ENCODE assay signal across 22 cellular contexts in genomic region chr10:133041101-133041500, GRCh38. TPM values are rescaled to one million over a fixed set of nuclear protein-coding genes. Genes with fewer than 3 reads are reported as not detected.
DNase-seq lines count a peak whose midpoint lies in the region; ATAC-seq lines count a peak whose summit lies in the region.
"Had no signal": no experiment of that assay in that cellular context is flagged by ENCODE, and none has a peak within 500 bp of the region (broad histone marks: within the 10 kb centered on the region; RNA-seq: fewer than 3 reads in every experiment).

No MANE protein-coding gene starts in this region.

- H3K9me3 Mint-ChIP-seq in activated naive CD8-positive, alpha-beta T cell treated with anti-CD3 and anti-CD28 coated beads, Interleukin-2, amount 10 ng/mL, durations not matched to agents 7 days and 5 days, result no peaks in the 10 kb centered on the region
- no peaks in the 10 kb centered on the region for H3K9me3 Mint-ChIP-seq in activated naive CD8-positive, alpha-beta T cell treated with anti-CD3 and anti-CD28 coated beads, Interleukin-2, amount 50 U/mL, for 24 hours
- no peaks in the 10 kb centered on the region for H3K9me3 Mint-ChIP-seq in stimulated activated naive B cell treated with anti-CD40 and anti-IgM and Interleukin-4, amounts not matched to agents 10 μg/mL and 1 μg/mL and 100 μg/mL, for 72 hours
- H3K9me3 Mint-ChIP-seq: CD4-positive, alpha-beta T cell; CD8-positive, alpha-beta memory T cell; HFFc6 had no signal

- ATAC-seq in activated naive CD8-positive, alpha-beta T cell treated with anti-CD3 and anti-CD28 coated beads, Interleukin-2, amount 10 ng/mL, durations not matched to agents 7 days and 5 days (ENCODE audit: low read depth), result peak; percentile 37
- ATAC-seq in activated naive CD8-positive, alpha-beta T cell treated with anti-CD3 and anti-CD28 coated beads, Interleukin-2, amount 50 U/mL, for 24 hours, result no peak
- peak; percentile 30 for ATAC-seq in esophagus mucosa
- peak; percentile 22 to 31 for ATAC-seq in stimulated activated naive B cell treated with anti-CD40 and anti-IgM and Interleukin-4, amounts not matched to agents 10 μg/mL and 1 μg/mL and 100 μg/mL, for 72 hours (replicated peaks)
- ATAC-seq: A549, GM12878 had no signal

- POLR2A ChIA-PET in activated naive CD8-positive, alpha-beta T cell treated with anti-CD3 and anti-CD28 coated beads, Interleukin-2, amount 10 ng/mL, durations not matched to agents 7 days and 5 days (lab: Charles Lee), result no interaction called here

- H3K27me3 Mint-ChIP-seq in activated naive CD8-positive, alpha-beta T cell treated with anti-CD3 and anti-CD28 coated beads, Interleukin-2, amount 10 ng/mL, durations not matched to agents 7 days and 5 days, result no peaks in the 10 kb centered on the region
- H3K27me3 Mint-ChIP-seq in activated naive CD8-positive, alpha-beta T cell treated with anti-CD3 and anti-CD28 coated beads, Interleukin-2, amount 50 U/mL, for 24 hours, result no peaks in the 10 kb centered on the region
- H3K27me3 Mint-ChIP-seq in stimulated activated naive B cell treated with anti-CD40 and anti-IgM and Interleukin-4, amounts not matched to agents 10 μg/mL and 1 μg/mL and 100 μg/mL, for 72 hours, result peaks cover 4 to 10% of the 10 kb centered on the region in 2 donors
- H3K27me3 Mint-ChIP-seq: CD4-positive, alpha-beta T cell had no signal

- peak overlapping the region; percentile 54 for H3K27ac Mint-ChIP-seq in activated naive CD8-positive, alpha-beta T cell treated with anti-CD3 and anti-CD28 coated beads, Interleukin-2, amount 10 ng/mL, durations not matched to agents 7 days and 5 days
- no peak overlapping the region for H3K27ac Mint-ChIP-seq in activated naive CD8-positive, alpha-beta T cell treated with anti-CD3 and anti-CD28 coated beads, Interleukin-2, amount 50 U/mL, for 24 hours
- H3K27ac Mint-ChIP-seq in stimulated activated naive B cell treated with anti-CD40 and anti-IgM and Interleukin-4, amounts not matched to agents 10 μg/mL and 1 μg/mL and 100 μg/mL, for 72 hours, result no peak overlapping the region
- H3K27ac Mint-ChIP-seq: CD14-positive monocyte; CD4-positive, alpha-beta T cell; CD8-positive, alpha-beta memory T cell; HFFc6 had no signal

- H3K4me3 Mint-ChIP-seq in activated naive CD8-positive, alpha-beta T cell treated with anti-CD3 and anti-CD28 coated beads, Interleukin-2, amount 10 ng/mL, durations not matched to agents 7 days and 5 days, result no peak overlapping the region
- no peak overlapping the region for H3K4me3 Mint-ChIP-seq in activated naive CD8-positive, alpha-beta T cell treated with anti-CD3 and anti-CD28 coated beads, Interleukin-2, amount 50 U/mL, for 24 hours
- H3K4me3 Mint-ChIP-seq in stimulated activated naive B cell treated with anti-CD40 and anti-IgM and Interleukin-4, amounts not matched to agents 10 μg/mL and 1 μg/mL and 100 μg/mL, for 72 hours, result no peak overlapping the region
- H3K4me3 Mint-ChIP-seq: CD14-positive monocyte; CD4-positive, alpha-beta T cell; CD8-positive, alpha-beta memory T cell; HFFc6 had no signal

- no peak for DNase-seq in activated naive CD8-positive, alpha-beta T cell treated with anti-CD3 and anti-CD28 coated beads, Interleukin-2, amount 10 ng/mL, durations not matched to agents 7 days and 5 days
- no peak for DNase-seq in activated naive CD8-positive, alpha-beta T cell treated with anti-CD3 and anti-CD28 coated beads, Interleukin-2, amount 50 U/mL, for 24 hours
- peak; percentile 6 for DNase-seq in stimulated activated CD4-positive, alpha-beta T cell treated with anti-CD3 and anti-CD28 coated beads, Interleukin-1b, Interleukin-23, amount 100 ng/mL, for 48 hours
- no peak for DNase-seq in stimulated activated CD4-positive, alpha-beta T cell treated with anti-CD3 and anti-CD28 coated beads, Interleukin-4, amount 100 ng/mL, for 4 hours
- no peak for DNase-seq in stimulated activated naive B cell treated with anti-CD40 and anti-IgM and Interleukin-4, amounts not matched to agents 10 μg/mL and 1 μg/mL and 100 μg/mL, for 72 hours
- DNase-seq in epidermal melanocyte (ENCODE audit: insufficient read length, low spot score), result no peak
- DNase-seq: 8988T; ACHN; AML-193; BE2C; CD4-positive, alpha-beta T cell; CD8-positive, alpha-beta memory T cell; DMS 273 treated with DMSO at 0.1 percent for 48 hours; DMS79; EL; GDM1; GOT3; HFFc6 had no signal

- no peaks in the 10 kb centered on the region for H3K36me3 Mint-ChIP-seq in activated naive CD8-positive, alpha-beta T cell treated with anti-CD3 and anti-CD28 coated beads, Interleukin-2, amount 10 ng/mL, durations not matched to agents 7 days and 5 days
- H3K36me3 Mint-ChIP-seq in activated naive CD8-positive, alpha-beta T cell treated with anti-CD3 and anti-CD28 coated beads, Interleukin-2, amount 50 U/mL, for 24 hours (ENCODE audit: low read depth), result no peaks in the 10 kb centered on the region
- H3K36me3 Mint-ChIP-seq in stimulated activated naive B cell treated with anti-CD40 and anti-IgM and Interleukin-4, amounts not matched to agents 10 μg/mL and 1 μg/mL and 100 μg/mL, for 72 hours, result no peaks in the 10 kb centered on the region
- H3K36me3 Mint-ChIP-seq: CD14-positive monocyte; CD8-positive, alpha-beta memory T cell had no signal

- no peaks in the 10 kb centered on the region for H3K4me1 Mint-ChIP-seq in activated naive CD8-positive, alpha-beta T cell treated with anti-CD3 and anti-CD28 coated beads, Interleukin-2, amount 10 ng/mL, durations not matched to agents 7 days and 5 days
- H3K4me1 Mint-ChIP-seq in activated naive CD8-positive, alpha-beta T cell treated with anti-CD3 and anti-CD28 coated beads, Interleukin-2, amount 50 U/mL, for 24 hours, result no peaks in the 10 kb centered on the region
- no peaks in the 10 kb centered on the region for H3K4me1 Mint-ChIP-seq in stimulated activated naive B cell treated with anti-CD40 and anti-IgM and Interleukin-4, amounts not matched to agents 10 μg/mL and 1 μg/mL and 100 μg/mL, for 72 hours
- H3K4me1 Mint-ChIP-seq: CD14-positive monocyte; CD8-positive, alpha-beta memory T cell had no signal

RNA-seq across cellular contexts. Expression of gene ADGRA1, which starts 46.6 kb away (rescaled TPM):
- not detected for total RNA-seq in activated naive CD8-positive, alpha-beta T cell treated with anti-CD3 and anti-CD28 coated beads, Interleukin-2, amount 10 ng/mL, durations not matched to agents 7 days and 5 days
- not detected for total RNA-seq in esophagus mucosa
- total RNA-seq: CD4-positive, alpha-beta T cell; CD8-positive, alpha-beta memory T cell; GM12878; HFFc6 had no signal
